16 cellular contexts compared by ENCODE assay signal in the genomic region with DNA sequence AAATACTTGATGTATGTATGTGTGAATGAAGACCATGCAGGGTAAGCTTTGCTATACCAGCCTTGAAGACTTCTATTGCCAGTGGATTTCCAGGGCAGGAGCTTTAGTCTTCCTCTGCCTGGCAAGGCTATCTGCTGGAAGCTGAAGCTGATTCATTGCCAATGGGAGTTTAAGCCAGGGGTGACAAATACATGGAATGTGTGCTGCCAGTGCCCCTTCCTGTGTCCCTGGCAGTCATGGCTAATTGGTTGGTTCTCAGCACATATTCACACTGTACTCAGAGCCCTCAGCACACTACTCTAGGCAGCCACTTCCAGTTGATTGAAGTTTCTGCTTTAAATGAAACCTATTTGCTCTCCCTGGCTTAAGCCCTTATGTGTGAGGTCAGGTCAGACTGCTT. TPM values are rescaled to one million over a fixed set of nuclear protein-coding genes. Genes with fewer than 3 reads are reported as not detected.
DNase-seq lines count a peak whose midpoint lies in the region; ATAC-seq and TF ChIP-seq lines count a peak whose summit lies in the region.
"Had no signal": no experiment of that assay in that cellular context is flagged by ENCODE, and none has a peak within 500 bp of the region (broad histone marks: within the 10 kb centered on the region; RNA-seq: fewer than 3 reads in every experiment).

No MANE protein-coding gene starts in this region.

- CTCF ChIA-PET in CD8-positive, alpha-beta memory T cell (lab: Charles Lee): no interaction called here

- H3K27me3 ChIP-seq in CD8-positive, alpha-beta memory T cell (ENCODE audit: insufficient read depth, low read length, poor library complexity, severe bottlenecking): no peaks in the 10 kb centered on the region
- H3K27me3 ChIP-seq in Loucy (ENCODE audit: insufficient read depth, low read length, poor library complexity, severe bottlenecking) (no peaks in the 10 kb centered on the region), lower lobe of right lung (ENCODE audit: low read depth) (no peaks in the 10 kb centered on the region), dorsolateral prefrontal cortex (no peaks in the 10 kb centered on the region)
- H3K27me3 ChIP-seq: BLaER1 treated with 17β-estradiol and CSF1 and Interleukin-3, amounts not matched to agents 10 nM and 100 nM had no signal

- H3K4me1 Mint-ChIP-seq in CD8-positive, alpha-beta memory T cell: peaks cover 27 to 34% (median 33%) of the 10 kb centered on the region in 3 donors
- peaks cover 33% of the 10 kb centered on the region for H3K4me1 Mint-ChIP-seq in central memory CD8-positive, alpha-beta T cell
- H3K4me1 Mint-ChIP-seq in neural crest cell: peaks cover 22% of the 10 kb centered on the region

- no peaks in the 10 kb centered on the region for H3K9me3 Mint-ChIP-seq in CD8-positive, alpha-beta memory T cell
- no peaks in the 10 kb centered on the region for H3K9me3 Mint-ChIP-seq in central memory CD8-positive, alpha-beta T cell
- H3K9me3 Mint-ChIP-seq in neural crest cell: peaks cover 4% of the 10 kb centered on the region
- H3K9me3 Mint-ChIP-seq: activated naive CD8-positive, alpha-beta T cell treated with anti-CD3 and anti-CD28 coated beads, Interleukin-2, amount 10 ng/mL, durations not matched to agents 7 days and 5 days had no signal

- H3K27me3 Mint-ChIP-seq in CD8-positive, alpha-beta memory T cell: no peaks in the 10 kb centered on the region
- H3K27me3 Mint-ChIP-seq in central memory CD8-positive, alpha-beta T cell: no peaks in the 10 kb centered on the region
- H3K27me3 Mint-ChIP-seq in neural crest cell (ENCODE audit: low read depth): no peaks in the 10 kb centered on the region
- H3K27me3 Mint-ChIP-seq: activated naive CD8-positive, alpha-beta T cell treated with anti-CD3 and anti-CD28 coated beads, Interleukin-2, amount 10 ng/mL, durations not matched to agents 7 days and 5 days had no signal

- POLR2A ChIA-PET in CD8-positive, alpha-beta memory T cell (lab: Charles Lee): no interaction called here

- peaks cover 0 to 2% (median 0%) of the 10 kb centered on the region in 3 donors for H3K36me3 Mint-ChIP-seq in CD8-positive, alpha-beta memory T cell
- no peaks in the 10 kb centered on the region for H3K36me3 Mint-ChIP-seq in central memory CD8-positive, alpha-beta T cell (ENCODE audit: insufficient read depth)
- peaks cover 9% of the 10 kb centered on the region for H3K36me3 Mint-ChIP-seq in neural crest cell (ENCODE audit: low read depth)

- H4K20me1 ChIP-seq in Loucy (ENCODE audit: insufficient read depth, low read length, poor library complexity, severe bottlenecking): no peaks in the 10 kb centered on the region
- H4K20me1 ChIP-seq: BLaER1 treated with 17β-estradiol and CSF1 and Interleukin-3, amounts not matched to agents 10 nM and 100 nM had no signal

- no peak for ATAC-seq in central memory CD8-positive, alpha-beta T cell (replicated peaks; ENCODE audit: extremely low read depth, poor library complexity, severe bottlenecking)
- ATAC-seq in lower lobe of right lung: no peak

- H3K4me1 ChIP-seq in CD8-positive, alpha-beta memory T cell (ENCODE audit: insufficient read depth, low read length): peaks cover 15% of the 10 kb centered on the region
- H3K4me1 ChIP-seq in Loucy (ENCODE audit: insufficient read depth, low read length, poor library complexity, severe bottlenecking): peaks cover 41% of the 10 kb centered on the region
- peaks cover 21% of the 10 kb centered on the region for H3K4me1 ChIP-seq in lower lobe of right lung

- H3K4me2 ChIP-seq in Loucy (ENCODE audit: low read depth, low read length, poor library complexity, severe bottlenecking): peak overlapping the region; percentile 78

- DNase-seq in CD8-positive, alpha-beta memory T cell: no peak
- no peak for DNase-seq in central memory CD8-positive, alpha-beta T cell (ENCODE audit: low spot score in 2 of 2)
- DNase-seq in neural crest cell (ENCODE audit: low read depth, low spot score) (no peak), lower lobe of right lung (no peak), cerebellar cortex (ENCODE audit: low spot score) (no peak), dorsolateral prefrontal cortex (no peak), NCI-H2029 (lab: John Stamatoyannopoulos, UW) (no peak)
- DNase-seq: activated naive CD8-positive, alpha-beta T cell treated with anti-CD3 and anti-CD28 coated beads, Interleukin-2, amount 10 ng/mL, durations not matched to agents 7 days and 5 days; cortex of kidney; GDM1; NCI-H1092 treated with DMSO at 0.1 percent for 48 hours; NCI-H446 treated with DMSO at 0.1 percent for 48 hours; stimulated activated CD4-positive, alpha-beta T cell treated with anti-CD3 and anti-CD28 coated beads, Interleukin-4, amount 100 ng/mL, for 4 hours; T1000 had no signal

- no peaks in the 10 kb centered on the region for H3K9me2 ChIP-seq in Loucy (replicated peaks; ENCODE audit: low read depth, low read length)

- TF ChIP-seq CTCF in Loucy (conservative IDR thresholded peaks at IDR 0.05; ENCODE audit: low read length) (no peak), neural crest cell (conservative IDR thresholded peaks at IDR 0.05) (no peak), lower lobe of right lung (IDR thresholded peaks at IDR 0.05) (no peak), dorsolateral prefrontal cortex (IDR thresholded peaks at IDR 0.05 in 54 of 56, conservative IDR thresholded peaks at IDR 0.05 in 2 of 56; ENCODE audit: low read depth in 1 of 56, partially characterized antibody in 56 of 56) (no peak)

- peak overlapping the region in 2 of 7 donors; percentile 35 to 87 for H3K4me3 Mint-ChIP-seq in CD8-positive, alpha-beta memory T cell
- H3K4me3 Mint-ChIP-seq in central memory CD8-positive, alpha-beta T cell: peak overlapping the region; percentile 81
- H3K4me3 Mint-ChIP-seq in neural crest cell: peak overlapping the region; percentile 79

- peaks cover 9% of the 10 kb centered on the region; the same call in 1 of the 2 replicates for H3K79me2 ChIP-seq in Loucy (ENCODE audit: insufficient read depth, low read length)

- no peaks in the 10 kb centered on the region for H3K9me3 ChIP-seq in CD8-positive, alpha-beta memory T cell (ENCODE audit: low read length)
- H3K9me3 ChIP-seq in Loucy (ENCODE audit: insufficient read depth, low read depth, low read length) (no peaks in the 10 kb centered on the region), lower lobe of right lung (no peaks in the 10 kb centered on the region)
- H3K9me3 ChIP-seq: BLaER1 treated with 17β-estradiol and CSF1 and Interleukin-3, amounts not matched to agents 10 nM and 100 nM had no signal

- peak overlapping the region in 5 of 8 donors; percentile 2 to 99 (median 74) for H3K27ac Mint-ChIP-seq in CD8-positive, alpha-beta memory T cell
- H3K27ac Mint-ChIP-seq in central memory CD8-positive, alpha-beta T cell (ENCODE audit: low read depth): peak overlapping the region; percentile 87
- no peak overlapping the region for H3K27ac Mint-ChIP-seq in neural crest cell (ENCODE audit: unreplicated experiment)
- H3K27ac Mint-ChIP-seq: activated naive CD8-positive, alpha-beta T cell treated with anti-CD3 and anti-CD28 coated beads, Interleukin-2, amount 10 ng/mL, durations not matched to agents 7 days and 5 days had no signal

- intact Hi-C loops in lower lobe of right lung (cut with DNase I) (no loop called here), dorsolateral prefrontal cortex (cut with DNase I) (loop anchor here (5.0 kb wide), 4 partner anchors 42 to 347 kb away; partner anchors contain the start of gene PHC2 (in 1 of the 2))

- H2AFZ ChIP-seq in Loucy (ENCODE audit: low read length): no peak overlapping the region

- no peak overlapping the region for H3K4me3 ChIP-seq in CD8-positive, alpha-beta memory T cell (ENCODE audit: low read length)
- H3K4me3 ChIP-seq in Loucy (ENCODE audit: low read length, poor library complexity, severe bottlenecking) (peak overlapping the region; percentile 86), lower lobe of right lung (no peak overlapping the region), dorsolateral prefrontal cortex (peak overlapping the region in 2 of 59 donors; percentile 73 to 77)

- H3K9ac ChIP-seq in Loucy (ENCODE audit: low read depth, low read length, poor library complexity, severe bottlenecking): no peak overlapping the region

- H3K36me3 ChIP-seq in CD8-positive, alpha-beta memory T cell (ENCODE audit: insufficient read depth, low read length): no peaks in the 10 kb centered on the region
- no peaks in the 10 kb centered on the region for H3K36me3 ChIP-seq in Loucy (ENCODE audit: insufficient read depth, low read length)
- no peaks in the 10 kb centered on the region for H3K36me3 ChIP-seq in lower lobe of right lung

- no peak overlapping the region for H3K27ac ChIP-seq in CD8-positive, alpha-beta memory T cell (ENCODE audit: low read depth, low read length)
- H3K27ac ChIP-seq in lower lobe of right lung: no peak overlapping the region
- H3K27ac ChIP-seq in dorsolateral prefrontal cortex: no peak overlapping the region
- H3K27ac ChIP-seq: BLaER1 treated with 17β-estradiol and CSF1 and Interleukin-3, amounts not matched to agents 10 nM and 100 nM had no signal

- 0 out of 2 replicates have a peak, but pooled peaks cover 4% of the 10 kb centered on the region for H3F3A ChIP-seq in Loucy (ENCODE audit: low read depth)

RNA-seq across cellular contexts. Expression of gene ZSCAN20, which starts 1.5 kb away (rescaled TPM):
- total RNA-seq in CD8-positive, alpha-beta memory T cell: 1 to 10 TPM; 3.3 to 3.6 TPM
- polyA plus RNA-seq in CD8-positive, alpha-beta memory T cell: 1.4 TPM
- total RNA-seq in neural crest cell: 6.9 and 7.0 TPM in 2 replicates
- total RNA-seq in lower lobe of right lung: 5.2 TPM
- 10 to 100 TPM in 20 of 120 experiments, 1 to 10 TPM in 100; 4.8 to 12.9 (median 8.1) TPM for total RNA-seq in dorsolateral prefrontal cortex

RNA-seq across cellular contexts. Expression of gene PHC2, which starts 43.0 kb away (rescaled TPM):
- total RNA-seq in CD8-positive, alpha-beta memory T cell: 10 to 100 TPM; 25.5 to 25.8 TPM
- 34.2 TPM for polyA plus RNA-seq in CD8-positive, alpha-beta memory T cell
- 155 TPM in 2 replicates for total RNA-seq in neural crest cell
- total RNA-seq in lower lobe of right lung: 105 TPM
- 100 to 1,000 TPM in 34 of 120 experiments, 10 to 100 TPM in 86; 68.2 to 158 (median 93.1) TPM for total RNA-seq in dorsolateral prefrontal cortex
